9 cellular contexts compared by ENCODE assay signal in the genomic region with DNA sequence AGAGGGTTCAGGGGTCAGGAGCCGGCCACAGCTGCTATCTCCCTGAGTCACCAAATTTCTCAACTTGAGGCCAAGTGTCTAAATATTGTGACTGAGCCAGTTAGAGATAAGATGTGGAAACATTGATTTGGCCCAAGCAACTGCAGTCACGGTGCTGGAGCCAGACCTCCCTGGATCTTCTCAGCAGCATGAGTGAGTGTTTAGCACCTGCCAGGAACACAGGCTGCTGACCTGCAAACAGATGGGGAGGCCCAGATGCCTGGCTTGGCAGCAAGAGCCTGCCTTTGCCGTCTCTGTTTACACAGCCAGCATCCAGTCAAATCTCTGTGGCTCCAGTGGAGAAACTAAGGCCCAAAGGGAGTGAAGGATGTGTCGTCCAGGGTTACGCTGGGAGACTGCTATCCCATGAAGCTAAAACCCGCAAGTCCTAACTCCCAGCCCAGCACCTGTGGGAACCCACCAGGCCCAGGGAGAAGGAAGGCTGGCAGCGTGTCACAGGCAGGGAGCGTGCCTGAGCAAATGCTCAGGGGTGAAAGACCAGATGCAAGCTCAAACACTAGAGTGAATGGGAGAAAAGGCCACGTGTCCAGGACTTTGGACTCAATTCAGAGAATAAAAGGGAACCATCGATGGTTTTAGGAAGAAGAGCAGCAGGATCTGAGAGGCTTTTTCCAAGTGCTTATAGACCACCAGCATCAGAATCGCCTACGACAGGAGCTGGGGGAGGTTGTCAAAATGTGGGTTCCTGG. TPM values are rescaled to one million over a fixed set of nuclear protein-coding genes. Genes with fewer than 3 reads are reported as not detected.
DNase-seq lines count a peak whose midpoint lies in the region; ATAC-seq and TF ChIP-seq lines count a peak whose summit lies in the region.
"Had no signal": no experiment of that assay in that cellular context is flagged by ENCODE, and none has a peak within 500 bp of the region (broad histone marks: within the 10 kb centered on the region; RNA-seq: fewer than 3 reads in every experiment).

No MANE protein-coding gene starts in this region.

- peak overlapping the region; percentile 33 to 60 for H3K27ac ChIP-seq in breast epithelium

- peaks cover 64% of the 10 kb centered on the region for H3K4me1 Mint-ChIP-seq in mesothelial cell of epicardium
- H3K4me1 Mint-ChIP-seq: activated naive CD4-positive, alpha-beta T cell treated with anti-CD3 and anti-CD28 coated beads, Interleukin-2, amount 50 U/mL, for 24 hours had no signal

- no peak for TF ChIP-seq POLR2A in breast epithelium (IDR thresholded peaks at IDR 0.05)

- no peak overlapping the region for H3K4me3 ChIP-seq in breast epithelium

- intact Hi-C loops in breast epithelium (cut with DNase I; ENCODE audit: low total_unique reads) = no loop called here

- H3K27me3 Mint-ChIP-seq in mesothelial cell of epicardium (ENCODE audit: low read depth) = no peaks in the 10 kb centered on the region

- peak in 1 of 3 donors; percentile 3 for TF ChIP-seq CTCF in breast epithelium (IDR thresholded peaks at IDR 0.05)
- no peak for TF ChIP-seq CTCF in mesothelial cell of epicardium (IDR thresholded peaks at IDR 0.05; ENCODE audit: unreplicated experiment)
- no peak for TF ChIP-seq CTCF in GM10248 (IDR thresholded peaks at IDR 0.05; ENCODE audit: control extremely low read depth, extremely low read depth, low read depth, missing control alignments)

- H3K27ac Mint-ChIP-seq in mesothelial cell of epicardium = peak overlapping the region; percentile 67
- H3K27ac Mint-ChIP-seq: activated naive CD4-positive, alpha-beta T cell treated with anti-CD3 and anti-CD28 coated beads, Interleukin-2, amount 50 U/mL, for 24 hours had no signal

- ATAC-seq in GM21717 (IDR thresholded peaks at IDR 0.05; ENCODE audit: unreplicated experiment) = no peak

- H3K9me3 Mint-ChIP-seq in mesothelial cell of epicardium = peaks cover 7% of the 10 kb centered on the region
- H3K9me3 Mint-ChIP-seq: activated naive CD4-positive, alpha-beta T cell treated with anti-CD3 and anti-CD28 coated beads, Interleukin-2, amount 50 U/mL, for 24 hours had no signal

- peaks cover 5% of the 10 kb centered on the region for H3K36me3 Mint-ChIP-seq in mesothelial cell of epicardium
- H3K36me3 Mint-ChIP-seq: activated naive CD4-positive, alpha-beta T cell treated with anti-CD3 and anti-CD28 coated beads, Interleukin-2, amount 50 U/mL, for 24 hours had no signal

- no peaks in the 10 kb centered on the region for H3K27me3 ChIP-seq in breast epithelium

- CTCF ChIA-PET in GM10248 (lab: Yijun Ruan, JAX) = interaction anchor here (1.4 to 5.1 kb wide), 3 partner anchors 25 to 43 kb away, joined by 3 to 18 read pairs (median 6); no protein-coding TSS in a partner anchor

- peak; percentile 94 for DNase-seq in DMS53 (lab: John Stamatoyannopoulos, UW)
- DNase-seq in NCI-H2196 treated with DMSO at 0.1 percent for 48 hours (lab: John Stamatoyannopoulos, UW; ENCODE audit: unreplicated experiment) = peak; percentile 88
- DNase-seq in breast epithelium (ENCODE audit: low spot score in 2 of 2) = peak; percentile 48 to 69
- DNase-seq in mesothelial cell of epicardium (ENCODE audit: low spot score in 2 of 2, unreplicated experiment in 2 of 2) = no peak
- no peak for DNase-seq in HPDE6-E6E7 (ENCODE audit: extremely low spot score)
- no peak for DNase-seq in stimulated activated naive CD4-positive, alpha-beta T cell treated with Interleukin-2 at 50 U/mL for 16 hours (lab: John Stamatoyannopoulos, UW)
- no peak for DNase-seq in GM10248 (ENCODE audit: extremely low spot score)

- H3K36me3 ChIP-seq in breast epithelium = no peaks in the 10 kb centered on the region

- H3K4me1 ChIP-seq in breast epithelium = no peaks in the 10 kb centered on the region

- no peak overlapping the region for H3K4me3 Mint-ChIP-seq in mesothelial cell of epicardium
- H3K4me3 Mint-ChIP-seq: activated naive CD4-positive, alpha-beta T cell treated with anti-CD3 and anti-CD28 coated beads, Interleukin-2, amount 50 U/mL, for 24 hours had no signal

- POLR2A ChIA-PET in GM10248 (lab: Yijun Ruan, JAX) = no interaction called here

- no peaks in the 10 kb centered on the region for H3K9me3 ChIP-seq in breast epithelium

RNA-seq across cellular contexts. Expression of gene PTGIS, which starts 15.9 kb away (rescaled TPM):
- total RNA-seq in breast epithelium (10 to 100 TPM; 38.7 to 41.7 (median 41.0) TPM), mesothelial cell of epicardium (113 to 118 TPM (median 117 TPM) in 3 replicates)

Comparison
In these comparisons a context has a peak if more than half of its experiments do, and no peak if none do; other contexts are left out.
1. DNase-seq: peak in DMS53 (single experiment), NCI-H2196 treated with DMSO at 0.1 percent for 48 hours (single experiment) and breast epithelium (2 of 2); none in mesothelial cell of epicardium (0 of 2), HPDE6-E6E7 (single experiment), stimulated activated naive CD4-positive, alpha-beta T cell treated with Interleukin-2 at 50 U/mL for 16 hours (single experiment) and GM10248 (single experiment).